ENCODE assay signal across 19 cellular contexts in the genomic region with DNA sequence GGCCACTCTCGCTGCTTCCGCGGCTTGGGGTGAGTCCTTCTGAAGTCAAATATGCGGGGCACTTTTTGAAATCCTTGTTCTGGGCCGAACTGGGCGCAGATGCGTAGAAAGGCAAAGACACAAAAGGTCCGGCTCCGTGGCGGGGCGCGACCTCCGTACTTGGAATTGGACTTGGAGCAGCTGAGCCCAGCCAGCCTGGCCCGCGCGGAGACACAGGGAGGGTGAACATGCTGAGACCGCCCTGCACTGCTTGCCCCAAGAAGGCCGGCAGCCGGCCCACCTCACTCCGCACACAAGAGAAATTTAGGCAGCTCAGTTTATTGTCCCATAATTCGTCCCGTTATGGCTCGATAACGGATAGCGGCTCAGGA.
DNase-seq lines count a peak whose midpoint lies in the region; ATAC-seq and TF ChIP-seq lines count a peak whose summit lies in the region.
"Had no signal": no experiment of that assay in that cellular context is flagged by ENCODE, and none has a peak within 500 bp of the region (broad histone marks: within the 10 kb centered on the region; RNA-seq: fewer than 3 reads in every experiment).

No MANE protein-coding gene starts in this region.

- CTCF ChIA-PET in CD8-positive, alpha-beta T cell (lab: Charles Lee) = no interaction called here
- CTCF ChIA-PET in activated CD8-positive, alpha-beta T cell treated with anti-CD3 and anti-CD28 coated beads, Interleukin-2, amount 10 ng/mL, durations not matched to agents 7 days and 5 days (lab: Charles Lee) = no interaction called here

- TF ChIP-seq CTCF in right atrium auricular region (IDR thresholded peaks at IDR 0.05) = no peak
- TF ChIP-seq CTCF in neural crest cell (conservative IDR thresholded peaks at IDR 0.05) = no peak
- no peak for TF ChIP-seq CTCF in CD8-positive, alpha-beta T cell (IDR thresholded peaks at IDR 0.05)

- H3K4me3 ChIP-seq in right atrium auricular region (peak overlapping the region in 1 of 2 donors; percentile 21), iPS-18c (ENCODE audit: insufficient read depth, low read depth, low read length) (peak overlapping the region; percentile 20; the same call in 1 of the 2 replicates)
- no peak overlapping the region for H3K4me3 ChIP-seq in CD8-positive, alpha-beta T cell (ENCODE audit: low read depth, low read length)
- H3K4me3 ChIP-seq: BLaER1 treated with 17β-estradiol and CSF1 and Interleukin-3, amounts not matched to agents 10 nM and 100 nM; skin epidermis; thyroid gland had no signal

- H3K9me3 ChIP-seq in right atrium auricular region = no peaks in the 10 kb centered on the region
- peaks cover 3% of the 10 kb centered on the region for H3K9me3 ChIP-seq in iPS-18c (ENCODE audit: control insufficient read depth, insufficient read depth, low read length)
- H3K9me3 ChIP-seq in CD8-positive, alpha-beta T cell (ENCODE audit: low read length) = no peaks in the 10 kb centered on the region
- H3K9me3 ChIP-seq: neutrophil, thyroid gland had no signal

- peaks cover 0 to 4% of the 10 kb centered on the region in 2 donors for H3K4me1 ChIP-seq in right atrium auricular region
- no peaks in the 10 kb centered on the region for H3K4me1 ChIP-seq in CD8-positive, alpha-beta T cell (ENCODE audit: insufficient read depth, low read length)
- H3K4me1 ChIP-seq: thyroid gland had no signal

- H3K36me3 ChIP-seq in right atrium auricular region = no peaks in the 10 kb centered on the region
- no peaks in the 10 kb centered on the region for H3K36me3 ChIP-seq in CD8-positive, alpha-beta T cell (ENCODE audit: insufficient read depth, low read length)
- H3K36me3 ChIP-seq: BLaER1 treated with 17β-estradiol and CSF1 and Interleukin-3, amounts not matched to agents 10 nM and 100 nM; neutrophil; thyroid gland had no signal

- H3K36me3 Mint-ChIP-seq in neural crest cell (ENCODE audit: low read depth) = no peaks in the 10 kb centered on the region
- no peaks in the 10 kb centered on the region for H3K36me3 Mint-ChIP-seq in CD8-positive, alpha-beta T cell
- H3K36me3 Mint-ChIP-seq in activated CD8-positive, alpha-beta T cell treated with anti-CD3 and anti-CD28 coated beads, Interleukin-2, amount 10 ng/mL, durations not matched to agents 7 days and 5 days (ENCODE audit: low read depth) = no peaks in the 10 kb centered on the region
- H3K36me3 Mint-ChIP-seq: activated naive CD4-positive, alpha-beta T cell treated with anti-CD3 and anti-CD28 coated beads, Interleukin-2, amount 50 U/mL, for 72 hours had no signal

- peak; percentile 90 for ATAC-seq in Right ventricle myocardium inferior
- no peak for ATAC-seq in CD8-positive, alpha-beta T cell
- ATAC-seq in activated CD8-positive, alpha-beta T cell treated with anti-CD3 and anti-CD28 coated beads, Interleukin-2, amount 10 ng/mL, durations not matched to agents 7 days and 5 days = no peak
- no peak for ATAC-seq in stimulated activated naive CD8-positive, alpha-beta T cell treated with anti-CD3 and anti-CD28 coated beads, Interleukin-15, Interleukin-2, amounts not matched to agents 100 U/mL and 50 U/mL, for 24 hours
- ATAC-seq: activated naive CD4-positive, alpha-beta T cell treated with anti-CD3 and anti-CD28 coated beads, Interleukin-2, amount 50 U/mL, for 72 hours had no signal

- peak overlapping the region in 1 of 2 donors; percentile 51 for H3K27ac ChIP-seq in right atrium auricular region
- no peak overlapping the region for H3K27ac ChIP-seq in CD8-positive, alpha-beta T cell (ENCODE audit: low read depth, low read length)
- H3K27ac ChIP-seq: BLaER1 treated with 17β-estradiol and CSF1 and Interleukin-3, amounts not matched to agents 10 nM and 100 nM; neutrophil; skin epidermis; thyroid gland had no signal

- intact Hi-C loops in Right ventricle myocardium inferior (cut with DNase I) = loop anchor here (2.0 kb wide), 1 partner anchor 72 kb away; a partner anchor contains a TSS
- intact Hi-C loops in CD8-positive, alpha-beta T cell (cut with DNase I, micrococcal nuclease) = no loop called here

- peaks cover 7% of the 10 kb centered on the region for H3K4me1 Mint-ChIP-seq in neural crest cell
- H3K4me1 Mint-ChIP-seq in CD8-positive, alpha-beta T cell (ENCODE audit: low read depth) = no peaks in the 10 kb centered on the region
- no peaks in the 10 kb centered on the region for H3K4me1 Mint-ChIP-seq in activated CD8-positive, alpha-beta T cell treated with anti-CD3 and anti-CD28 coated beads, Interleukin-2, amount 10 ng/mL, durations not matched to agents 7 days and 5 days (ENCODE audit: low read depth)

- no peaks in the 10 kb centered on the region for H3K9me3 Mint-ChIP-seq in neural crest cell
- no peaks in the 10 kb centered on the region for H3K9me3 Mint-ChIP-seq in CD8-positive, alpha-beta T cell
- no peaks in the 10 kb centered on the region for H3K9me3 Mint-ChIP-seq in activated CD8-positive, alpha-beta T cell treated with anti-CD3 and anti-CD28 coated beads, Interleukin-2, amount 10 ng/mL, durations not matched to agents 7 days and 5 days (ENCODE audit: insufficient read depth)
- H3K9me3 Mint-ChIP-seq: activated naive CD4-positive, alpha-beta T cell treated with anti-CD3 and anti-CD28 coated beads, Interleukin-2, amount 50 U/mL, for 72 hours; activated T-cell treated with anti-CD3 and anti-CD28 coated beads, Interleukin-2, amount 50 U/mL, for 24 hours had no signal

- H3K27me3 Mint-ChIP-seq in neural crest cell (ENCODE audit: low read depth) = peaks cover 33% of the 10 kb centered on the region
- H3K27me3 Mint-ChIP-seq in CD8-positive, alpha-beta T cell (ENCODE audit: low read depth) = peaks cover 18% of the 10 kb centered on the region
- H3K27me3 Mint-ChIP-seq in activated CD8-positive, alpha-beta T cell treated with anti-CD3 and anti-CD28 coated beads, Interleukin-2, amount 10 ng/mL, durations not matched to agents 7 days and 5 days (ENCODE audit: low read depth) = peaks cover 11% of the 10 kb centered on the region

- DNase-seq in Right ventricle myocardium inferior (ENCODE audit: missing footprints) (peak; percentile 84), right atrium auricular region (ENCODE audit: low spot score) (no peak), neural crest cell (ENCODE audit: low read depth, low spot score) (peak; percentile 4), SW480 (ENCODE audit: low spot score) (no peak)
- DNase-seq in CD8-positive, alpha-beta T cell = no peak
- no peak for DNase-seq in activated CD8-positive, alpha-beta T cell treated with anti-CD3 and anti-CD28 coated beads, Interleukin-2, amount 10 ng/mL, durations not matched to agents 7 days and 5 days
- DNase-seq in stimulated activated naive CD8-positive, alpha-beta T cell treated with anti-CD3 and anti-CD28 coated beads, Interleukin-15, Interleukin-2, amounts not matched to agents 100 U/mL and 50 U/mL, for 24 hours = no peak
- DNase-seq: 8988T; activated T-cell treated with anti-CD3 and anti-CD28 coated beads, Interleukin-2, amount 50 U/mL, for 24 hours; DMS153; hippocampal formation; NCI-H187 treated with DMSO at 0.1 percent for 48 hours; NCI-H446 had no signal

- no peaks in the 10 kb centered on the region for H3K27me3 ChIP-seq in right atrium auricular region
- no peaks in the 10 kb centered on the region for H3K27me3 ChIP-seq in CD8-positive, alpha-beta T cell (ENCODE audit: insufficient read depth, low read length)
- H3K27me3 ChIP-seq: BLaER1 treated with 17β-estradiol and CSF1 and Interleukin-3, amounts not matched to agents 10 nM and 100 nM; thyroid gland had no signal

- POLR2A ChIA-PET in CD8-positive, alpha-beta T cell (lab: Charles Lee) = no interaction called here
- POLR2A ChIA-PET in activated CD8-positive, alpha-beta T cell treated with anti-CD3 and anti-CD28 coated beads, Interleukin-2, amount 10 ng/mL, durations not matched to agents 7 days and 5 days (lab: Charles Lee) = no interaction called here

- H3K4me3 Mint-ChIP-seq in neural crest cell = peak overlapping the region; percentile 81
- H3K4me3 Mint-ChIP-seq in CD8-positive, alpha-beta T cell = no peak overlapping the region
- H3K4me3 Mint-ChIP-seq in activated CD8-positive, alpha-beta T cell treated with anti-CD3 and anti-CD28 coated beads, Interleukin-2, amount 10 ng/mL, durations not matched to agents 7 days and 5 days = no peak overlapping the region
- H3K4me3 Mint-ChIP-seq: activated T-cell treated with anti-CD3 and anti-CD28 coated beads, Interleukin-2, amount 50 U/mL, for 24 hours had no signal

- H3K27ac Mint-ChIP-seq in neural crest cell (ENCODE audit: unreplicated experiment) = no peak overlapping the region
- no peak overlapping the region for H3K27ac Mint-ChIP-seq in CD8-positive, alpha-beta T cell
- no peak overlapping the region for H3K27ac Mint-ChIP-seq in activated CD8-positive, alpha-beta T cell treated with anti-CD3 and anti-CD28 coated beads, Interleukin-2, amount 10 ng/mL, durations not matched to agents 7 days and 5 days
- H3K27ac Mint-ChIP-seq: activated naive CD4-positive, alpha-beta T cell treated with anti-CD3 and anti-CD28 coated beads, Interleukin-2, amount 50 U/mL, for 72 hours; activated T-cell treated with anti-CD3 and anti-CD28 coated beads, Interleukin-2, amount 50 U/mL, for 24 hours had no signal

Comparison
In these comparisons a context has a peak if more than half of its experiments do, and no peak if none do; other contexts are left out.
1. DNase-seq: peak in Right ventricle myocardium inferior (single experiment) and neural crest cell (single experiment); none in right atrium auricular region (single experiment), CD8-positive, alpha-beta T cell (0 of 7), SW480 (single experiment), activated CD8-positive, alpha-beta T cell treated with anti-CD3 and anti-CD28 coated beads, Interleukin-2, amount 10 ng/mL, durations not matched to agents 7 days and 5 days (single experiment) and stimulated activated naive CD8-positive, alpha-beta T cell treated with anti-CD3 and anti-CD28 coated beads, Interleukin-15, Interleukin-2, amounts not matched to agents 100 U/mL and 50 U/mL, for 24 hours (single experiment).